9 cellular contexts compared by ENCODE assay signal in genomic region chr2:44452184-44452583, GRCh38.
"Had no signal": no experiment of that assay in that cellular context is flagged by ENCODE, and none has a peak within 500 bp of the region (broad histone marks: within the 10 kb centered on the region; RNA-seq: fewer than 3 reads in every experiment).

No MANE protein-coding gene starts in this region.

- ATAC-seq: HCT116 had no signal

- H3K4me2 ChIP-seq: KMS-11 had no signal

- H3K9ac ChIP-seq: GM23248, KMS-11 had no signal

- H3K4me1 ChIP-seq: HAP-1 had no signal

- H2AFZ ChIP-seq: GM23248 had no signal

- DNase-seq: GM23248, GOT3, H7, HFFc6, KBM-7 had no signal

- H3K36me3 ChIP-seq: HAP-1 had no signal

- H3K4me3 ChIP-seq: GM23248, HAP-1 had no signal

- FAIRE-seq: HTR-8/SVneo had no signal

- H3K27ac ChIP-seq: GM23248, KMS-11 had no signal

- H3K9me3 ChIP-seq: HAP-1 had no signal
